In the genomic region with DNA sequence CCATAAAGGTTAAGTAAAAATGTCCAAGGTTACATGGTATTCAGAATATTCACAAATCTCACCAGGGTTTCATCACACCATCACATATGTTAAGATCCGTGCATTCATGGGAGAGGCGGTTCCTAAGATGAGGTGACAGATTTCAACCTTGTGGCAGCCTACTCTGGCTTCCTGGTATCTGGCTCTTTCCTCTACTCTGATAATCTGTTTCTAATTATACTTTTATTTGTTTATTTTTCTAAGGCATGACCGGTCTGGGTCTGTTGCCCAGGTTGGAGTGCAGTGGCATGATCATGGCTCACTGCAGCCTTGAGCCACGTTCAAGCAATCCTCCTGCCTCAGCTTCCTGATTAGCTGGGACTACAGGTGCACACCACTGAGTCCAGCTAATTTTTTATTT, we compare ENCODE assay signal across 1 cellular context.
TF ChIP-seq lines count a peak whose summit lies in the region.

No MANE protein-coding gene starts in this region.

TF ChIP-seq in HEK293, 187 proteins besides CTCF, POLR2A, EP300 and RAD21 (continued from another document and continues in another):
- TF ChIP-seq, protein P1, sequence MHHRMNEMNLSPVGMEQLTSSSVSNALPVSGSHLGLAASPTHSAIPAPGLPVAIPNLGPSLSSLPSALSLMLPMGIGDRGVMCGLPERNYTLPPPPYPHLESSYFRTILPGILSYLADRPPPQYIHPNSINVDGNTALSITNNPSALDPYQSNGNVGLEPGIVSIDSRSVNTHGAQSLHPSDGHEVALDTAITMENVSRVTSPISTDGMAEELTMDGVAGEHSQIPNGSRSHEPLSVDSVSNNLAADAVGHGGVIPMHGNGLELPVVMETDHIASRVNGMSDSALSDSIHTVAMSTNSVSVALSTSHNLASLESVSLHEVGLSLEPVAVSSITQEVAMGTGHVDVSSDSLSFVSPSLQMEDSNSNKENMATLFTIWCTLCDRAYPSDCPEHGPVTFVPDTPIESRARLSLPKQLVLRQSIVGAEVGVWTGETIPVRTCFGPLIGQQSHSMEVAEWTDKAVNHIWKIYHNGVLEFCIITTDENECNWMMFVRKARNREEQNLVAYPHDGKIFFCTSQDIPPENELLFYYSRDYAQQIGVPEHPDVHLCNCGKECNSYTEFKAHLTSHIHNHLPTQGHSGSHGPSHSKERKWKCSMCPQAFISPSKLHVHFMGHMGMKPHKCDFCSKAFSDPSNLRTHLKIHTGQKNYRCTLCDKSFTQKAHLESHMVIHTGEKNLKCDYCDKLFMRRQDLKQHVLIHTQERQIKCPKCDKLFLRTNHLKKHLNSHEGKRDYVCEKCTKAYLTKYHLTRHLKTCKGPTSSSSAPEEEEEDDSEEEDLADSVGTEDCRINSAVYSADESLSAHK (tag by site-specific recombination; IDR thresholded peaks at IDR 0.05), result peak; percentile 39; the same call in 1 of the 2 replicates
- TF ChIP-seq SALL2 (tag by site-specific recombination; IDR thresholded peaks at IDR 0.05; ENCODE audit: borderline replicate concordance) (no peak), ZNF629 (tag by site-specific recombination; IDR thresholded peaks at IDR 0.05) (peak; percentile 44), ZNF658 (tag by site-specific recombination; IDR thresholded peaks at IDR 0.05) (no peak), ZXDB (tag by site-specific recombination; IDR thresholded peaks at IDR 0.05) (peak; percentile 54), ZNF292 (tag by site-specific recombination; IDR thresholded peaks at IDR 0.05; ENCODE audit: borderline replicate concordance, low read depth) (no peak), ZNF266 (tag by site-specific recombination; IDR thresholded peaks at IDR 0.05; ENCODE audit: low read depth) (no peak), ZNF394 (tag by site-specific recombination; IDR thresholded peaks at IDR 0.05; ENCODE audit: borderline replicate concordance) (peak; percentile 39; the same call in 1 of the 2 replicates), REPIN1 (tag by site-specific recombination; IDR thresholded peaks at IDR 0.05; ENCODE audit: low read depth) (no peak), ZNF366 (tag by site-specific recombination; conservative IDR thresholded peaks at IDR 0.05) (peak; percentile 61), YY1 (tag by site-specific recombination; IDR thresholded peaks at IDR 0.05) (no peak), ZNF560 (tag by site-specific recombination; IDR thresholded peaks at IDR 0.05; ENCODE audit: borderline replicate concordance) (no peak), ZFP69B (tag by site-specific recombination; IDR thresholded peaks at IDR 0.05) (no peak), ZBTB20 (tag by site-specific recombination; IDR thresholded peaks at IDR 0.05) (no peak), SP3 (tag by site-specific recombination; IDR thresholded peaks at IDR 0.05) (0 out of 2 replicates have a peak, but pooled peaks have one; percentile 22), ZNF768 (tag by site-specific recombination; IDR thresholded peaks at IDR 0.05) (no peak), OVOL3 (tag by site-specific recombination; IDR thresholded peaks at IDR 0.05) (no peak), ZNF169 (tag by site-specific recombination; IDR thresholded peaks at IDR 0.05) (no peak), ZSCAN23 (tag by site-specific recombination; IDR thresholded peaks at IDR 0.05) (no peak), ZNF223 (tag by site-specific recombination; IDR thresholded peaks at IDR 0.05) (no peak), ZNF571 (tag by site-specific recombination; IDR thresholded peaks at IDR 0.05) (no peak), ZNF24 (tag by site-specific recombination; IDR thresholded peaks at IDR 0.05) (no peak), ZBTB17 (tag by site-specific recombination; IDR thresholded peaks at IDR 0.05) (peak; percentile 91), ZNF221 (tag by site-specific recombination; IDR thresholded peaks at IDR 0.05; ENCODE audit: borderline replicate concordance) (no peak), TRIM28 (IDR thresholded peaks at IDR 0.05; ENCODE audit: borderline replicate concordance, low read length) (no peak), ZFHX2 (tag by site-specific recombination; conservative IDR thresholded peaks at IDR 0.05) (no peak), ZEB2 (tag by site-specific recombination; IDR thresholded peaks at IDR 0.05) (0 out of 2 replicates have a peak, but pooled peaks have one; percentile 29), ZNF202 (tag by site-specific recombination; IDR thresholded peaks at IDR 0.05; ENCODE audit: borderline replicate concordance) (no peak), KLF9 (tag by site-specific recombination; IDR thresholded peaks at IDR 0.05; ENCODE audit: low read depth) (no peak), ZNF426 (tag by site-specific recombination; IDR thresholded peaks at IDR 0.05) (no peak), ZNF660 (tag by site-specific recombination; IDR thresholded peaks at IDR 0.05) (no peak), ZNF785 (tag by site-specific recombination; IDR thresholded peaks at IDR 0.05) (no peak), ZNF302 (tag by site-specific recombination; IDR thresholded peaks at IDR 0.05; ENCODE audit: low read depth) (no peak), ZNF514 (tag by site-specific recombination; IDR thresholded peaks at IDR 0.05) (no peak), HOXD13 (CRISPR knock-in tag; IDR thresholded peaks at IDR 0.05; ENCODE audit: borderline replicate concordance) (no peak), ZBTB48 (tag by site-specific recombination; IDR thresholded peaks at IDR 0.05) (no peak), ZNF596 (tag by site-specific recombination; IDR thresholded peaks at IDR 0.05) (no peak)
- TF ChIP-seq, protein P2, sequence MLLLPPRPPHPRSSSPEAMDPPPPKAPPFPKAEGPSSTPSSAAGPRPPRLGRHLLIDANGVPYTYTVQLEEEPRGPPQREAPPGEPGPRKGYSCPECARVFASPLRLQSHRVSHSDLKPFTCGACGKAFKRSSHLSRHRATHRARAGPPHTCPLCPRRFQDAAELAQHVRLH (tag by site-specific recombination; IDR thresholded peaks at IDR 0.05), result 0 out of 2 replicates have a peak, but pooled peaks have one; percentile 8
- TF ChIP-seq, protein P3, sequence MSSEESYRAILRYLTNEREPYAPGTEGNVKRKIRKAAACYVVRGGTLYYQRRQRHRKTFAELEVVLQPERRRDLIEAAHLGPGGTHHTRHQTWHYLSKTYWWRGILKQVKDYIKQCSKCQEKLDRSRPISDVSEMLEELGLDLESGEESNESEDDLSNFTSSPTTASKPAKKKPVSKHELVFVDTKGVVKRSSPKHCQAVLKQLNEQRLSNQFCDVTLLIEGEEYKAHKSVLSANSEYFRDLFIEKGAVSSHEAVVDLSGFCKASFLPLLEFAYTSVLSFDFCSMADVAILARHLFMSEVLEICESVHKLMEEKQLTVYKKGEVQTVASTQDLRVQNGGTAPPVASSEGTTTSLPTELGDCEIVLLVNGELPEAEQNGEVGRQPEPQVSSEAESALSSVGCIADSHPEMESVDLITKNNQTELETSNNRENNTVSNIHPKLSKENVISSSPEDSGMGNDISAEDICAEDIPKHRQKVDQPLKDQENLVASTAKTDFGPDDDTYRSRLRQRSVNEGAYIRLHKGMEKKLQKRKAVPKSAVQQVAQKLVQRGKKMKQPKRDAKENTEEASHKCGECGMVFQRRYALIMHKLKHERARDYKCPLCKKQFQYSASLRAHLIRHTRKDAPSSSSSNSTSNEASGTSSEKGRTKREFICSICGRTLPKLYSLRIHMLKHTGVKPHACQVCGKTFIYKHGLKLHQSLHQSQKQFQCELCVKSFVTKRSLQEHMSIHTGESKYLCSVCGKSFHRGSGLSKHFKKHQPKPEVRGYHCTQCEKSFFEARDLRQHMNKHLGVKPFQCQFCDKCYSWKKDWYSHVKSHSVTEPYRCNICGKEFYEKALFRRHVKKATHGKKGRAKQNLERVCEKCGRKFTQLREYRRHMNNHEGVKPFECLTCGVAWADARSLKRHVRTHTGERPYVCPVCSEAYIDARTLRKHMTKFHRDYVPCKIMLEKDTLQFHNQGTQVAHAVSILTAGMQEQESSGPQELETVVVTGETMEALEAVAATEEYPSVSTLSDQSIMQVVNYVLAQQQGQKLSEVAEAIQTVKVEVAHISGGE (tag by site-specific recombination; conservative IDR thresholded peaks at IDR 0.05; ENCODE audit: low read depth), result no peak
- TF ChIP-seq, protein P4, sequence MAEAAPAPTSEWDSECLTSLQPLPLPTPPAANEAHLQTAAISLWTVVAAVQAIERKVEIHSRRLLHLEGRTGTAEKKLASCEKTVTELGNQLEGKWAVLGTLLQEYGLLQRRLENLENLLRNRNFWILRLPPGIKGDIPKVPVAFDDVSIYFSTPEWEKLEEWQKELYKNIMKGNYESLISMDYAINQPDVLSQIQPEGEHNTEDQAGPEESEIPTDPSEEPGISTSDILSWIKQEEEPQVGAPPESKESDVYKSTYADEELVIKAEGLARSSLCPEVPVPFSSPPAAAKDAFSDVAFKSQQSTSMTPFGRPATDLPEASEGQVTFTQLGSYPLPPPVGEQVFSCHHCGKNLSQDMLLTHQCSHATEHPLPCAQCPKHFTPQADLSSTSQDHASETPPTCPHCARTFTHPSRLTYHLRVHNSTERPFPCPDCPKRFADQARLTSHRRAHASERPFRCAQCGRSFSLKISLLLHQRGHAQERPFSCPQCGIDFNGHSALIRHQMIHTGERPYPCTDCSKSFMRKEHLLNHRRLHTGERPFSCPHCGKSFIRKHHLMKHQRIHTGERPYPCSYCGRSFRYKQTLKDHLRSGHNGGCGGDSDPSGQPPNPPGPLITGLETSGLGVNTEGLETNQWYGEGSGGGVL (tag by site-specific recombination; IDR thresholded peaks at IDR 0.05), result no peak
- TF ChIP-seq, protein P5, sequence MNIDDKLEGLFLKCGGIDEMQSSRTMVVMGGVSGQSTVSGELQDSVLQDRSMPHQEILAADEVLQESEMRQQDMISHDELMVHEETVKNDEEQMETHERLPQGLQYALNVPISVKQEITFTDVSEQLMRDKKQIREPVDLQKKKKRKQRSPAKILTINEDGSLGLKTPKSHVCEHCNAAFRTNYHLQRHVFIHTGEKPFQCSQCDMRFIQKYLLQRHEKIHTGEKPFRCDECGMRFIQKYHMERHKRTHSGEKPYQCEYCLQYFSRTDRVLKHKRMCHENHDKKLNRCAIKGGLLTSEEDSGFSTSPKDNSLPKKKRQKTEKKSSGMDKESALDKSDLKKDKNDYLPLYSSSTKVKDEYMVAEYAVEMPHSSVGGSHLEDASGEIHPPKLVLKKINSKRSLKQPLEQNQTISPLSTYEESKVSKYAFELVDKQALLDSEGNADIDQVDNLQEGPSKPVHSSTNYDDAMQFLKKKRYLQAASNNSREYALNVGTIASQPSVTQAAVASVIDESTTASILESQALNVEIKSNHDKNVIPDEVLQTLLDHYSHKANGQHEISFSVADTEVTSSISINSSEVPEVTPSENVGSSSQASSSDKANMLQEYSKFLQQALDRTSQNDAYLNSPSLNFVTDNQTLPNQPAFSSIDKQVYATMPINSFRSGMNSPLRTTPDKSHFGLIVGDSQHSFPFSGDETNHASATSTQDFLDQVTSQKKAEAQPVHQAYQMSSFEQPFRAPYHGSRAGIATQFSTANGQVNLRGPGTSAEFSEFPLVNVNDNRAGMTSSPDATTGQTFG (tag by site-specific recombination; IDR thresholded peaks at IDR 0.05; ENCODE audit: borderline replicate concordance), result no peak
- TF ChIP-seq, protein P6, sequence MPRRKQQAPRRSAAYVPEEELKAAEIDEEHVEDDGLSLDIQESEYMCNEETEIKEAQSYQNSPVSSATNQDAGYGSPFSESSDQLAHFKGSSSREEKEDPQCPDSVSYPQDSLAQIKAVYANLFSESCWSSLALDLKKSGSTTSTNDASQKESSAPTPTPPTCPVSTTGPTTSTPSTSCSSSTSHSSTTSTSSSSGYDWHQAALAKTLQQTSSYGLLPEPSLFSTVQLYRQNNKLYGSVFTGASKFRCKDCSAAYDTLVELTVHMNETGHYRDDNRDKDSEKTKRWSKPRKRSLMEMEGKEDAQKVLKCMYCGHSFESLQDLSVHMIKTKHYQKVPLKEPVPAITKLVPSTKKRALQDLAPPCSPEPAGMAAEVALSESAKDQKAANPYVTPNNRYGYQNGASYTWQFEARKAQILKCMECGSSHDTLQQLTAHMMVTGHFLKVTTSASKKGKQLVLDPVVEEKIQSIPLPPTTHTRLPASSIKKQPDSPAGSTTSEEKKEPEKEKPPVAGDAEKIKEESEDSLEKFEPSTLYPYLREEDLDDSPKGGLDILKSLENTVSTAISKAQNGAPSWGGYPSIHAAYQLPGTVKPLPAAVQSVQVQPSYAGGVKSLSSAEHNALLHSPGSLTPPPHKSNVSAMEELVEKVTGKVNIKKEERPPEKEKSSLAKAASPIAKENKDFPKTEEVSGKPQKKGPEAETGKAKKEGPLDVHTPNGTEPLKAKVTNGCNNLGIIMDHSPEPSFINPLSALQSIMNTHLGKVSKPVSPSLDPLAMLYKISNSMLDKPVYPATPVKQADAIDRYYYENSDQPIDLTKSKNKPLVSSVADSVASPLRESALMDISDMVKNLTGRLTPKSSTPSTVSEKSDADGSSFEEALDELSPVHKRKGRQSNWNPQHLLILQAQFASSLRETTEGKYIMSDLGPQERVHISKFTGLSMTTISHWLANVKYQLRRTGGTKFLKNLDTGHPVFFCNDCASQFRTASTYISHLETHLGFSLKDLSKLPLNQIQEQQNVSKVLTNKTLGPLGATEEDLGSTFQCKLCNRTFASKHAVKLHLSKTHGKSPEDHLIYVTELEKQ (tag by site-specific recombination; IDR thresholded peaks at IDR 0.05; ENCODE audit: borderline replicate concordance), result no peak
- TF ChIP-seq, protein P7, sequence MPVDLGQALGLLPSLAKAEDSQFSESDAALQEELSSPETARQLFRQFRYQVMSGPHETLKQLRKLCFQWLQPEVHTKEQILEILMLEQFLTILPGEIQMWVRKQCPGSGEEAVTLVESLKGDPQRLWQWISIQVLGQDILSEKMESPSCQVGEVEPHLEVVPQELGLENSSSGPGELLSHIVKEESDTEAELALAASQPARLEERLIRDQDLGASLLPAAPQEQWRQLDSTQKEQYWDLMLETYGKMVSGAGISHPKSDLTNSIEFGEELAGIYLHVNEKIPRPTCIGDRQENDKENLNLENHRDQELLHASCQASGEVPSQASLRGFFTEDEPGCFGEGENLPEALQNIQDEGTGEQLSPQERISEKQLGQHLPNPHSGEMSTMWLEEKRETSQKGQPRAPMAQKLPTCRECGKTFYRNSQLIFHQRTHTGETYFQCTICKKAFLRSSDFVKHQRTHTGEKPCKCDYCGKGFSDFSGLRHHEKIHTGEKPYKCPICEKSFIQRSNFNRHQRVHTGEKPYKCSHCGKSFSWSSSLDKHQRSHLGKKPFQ (tag by site-specific recombination; IDR thresholded peaks at IDR 0.05), result peak; percentile 81
- TF ChIP-seq, protein P8, sequence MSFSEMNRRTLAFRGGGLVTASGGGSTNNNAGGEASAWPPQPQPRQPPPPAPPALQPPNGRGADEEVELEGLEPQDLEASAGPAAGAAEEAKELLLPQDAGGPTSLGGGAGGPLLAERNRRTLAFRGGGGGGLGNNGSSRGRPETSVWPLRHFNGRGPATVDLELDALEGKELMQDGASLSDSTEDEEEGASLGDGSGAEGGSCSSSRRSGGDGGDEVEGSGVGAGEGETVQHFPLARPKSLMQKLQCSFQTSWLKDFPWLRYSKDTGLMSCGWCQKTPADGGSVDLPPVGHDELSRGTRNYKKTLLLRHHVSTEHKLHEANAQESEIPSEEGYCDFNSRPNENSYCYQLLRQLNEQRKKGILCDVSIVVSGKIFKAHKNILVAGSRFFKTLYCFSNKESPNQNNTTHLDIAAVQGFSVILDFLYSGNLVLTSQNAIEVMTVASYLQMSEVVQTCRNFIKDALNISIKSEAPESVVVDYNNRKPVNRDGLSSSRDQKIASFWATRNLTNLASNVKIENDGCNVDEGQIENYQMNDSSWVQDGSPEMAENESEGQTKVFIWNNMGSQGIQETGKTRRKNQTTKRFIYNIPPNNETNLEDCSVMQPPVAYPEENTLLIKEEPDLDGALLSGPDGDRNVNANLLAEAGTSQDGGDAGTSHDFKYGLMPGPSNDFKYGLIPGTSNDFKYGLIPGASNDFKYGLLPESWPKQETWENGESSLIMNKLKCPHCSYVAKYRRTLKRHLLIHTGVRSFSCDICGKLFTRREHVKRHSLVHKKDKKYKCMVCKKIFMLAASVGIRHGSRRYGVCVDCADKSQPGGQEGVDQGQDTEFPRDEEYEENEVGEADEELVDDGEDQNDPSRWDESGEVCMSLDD (tag by site-specific recombination; IDR thresholded peaks at IDR 0.05), result no peak
